Comparison of ENCODE assay signal across 25 cellular contexts in genomic region chr10:76010703-76011102, GRCh38.
DNase-seq lines count a peak whose midpoint lies in the region; ATAC-seq and TF ChIP-seq lines count a peak whose summit lies in the region.
"Had no signal": no experiment of that assay in that cellular context is flagged by ENCODE, and none has a peak within 500 bp of the region (broad histone marks: within the 10 kb centered on the region; RNA-seq: fewer than 3 reads in every experiment).

No MANE protein-coding gene starts in this region.

- peaks cover 3% of the 10 kb centered on the region for H3K9me3 Mint-ChIP-seq in neural progenitor cell
- H3K9me3 Mint-ChIP-seq: CD8-positive, alpha-beta T cell had no signal

- peak overlapping the region; percentile 13 for H3K27ac ChIP-seq in neural progenitor cell
- no peak overlapping the region for H3K27ac ChIP-seq in upper lobe of right lung
- no peak overlapping the region for H3K27ac ChIP-seq in PC-9
- H3K27ac ChIP-seq: 22Rv1; BLaER1 treated with 17β-estradiol and CSF1 and Interleukin-3, amounts not matched to agents 10 nM and 100 nM; KMS-11; SK-N-MC had no signal

- ATAC-seq in upper lobe of right lung, result no peak
- ATAC-seq: CD8-positive, alpha-beta T cell had no signal

- POLR2A ChIA-PET in PC-9 (lab: Charles Lee; ENCODE audit: unreplicated experiment), result no interaction called here

- no peak overlapping the region for H3K9ac ChIP-seq in neural progenitor cell
- H3K9ac ChIP-seq: BLaER1 treated with 17β-estradiol and CSF1 and Interleukin-3, amounts not matched to agents 10 nM and 100 nM; KMS-11 had no signal

- in situ Hi-C loops in astrocyte of the cerebellum (cut with HindIII; ENCODE audit: low sequenced_read_pairs), result no loop called here

- no peak overlapping the region for H3K4me3 ChIP-seq in astrocyte of the cerebellum (ENCODE audit: low read depth, low read length)
- H3K4me3 ChIP-seq in neural progenitor cell, result no peak overlapping the region
- H3K4me3 ChIP-seq in upper lobe of right lung, result no peak overlapping the region
- no peak overlapping the region for H3K4me3 ChIP-seq in PC-9
- H3K4me3 ChIP-seq: BLaER1 treated with 17β-estradiol and CSF1 and Interleukin-3, amounts not matched to agents 10 nM and 100 nM; SK-N-MC had no signal

- H3K27ac Mint-ChIP-seq in neural progenitor cell, result peak overlapping the region; percentile 2
- H3K27ac Mint-ChIP-seq: CD8-positive, alpha-beta T cell had no signal

- no peaks in the 10 kb centered on the region for H3K36me3 Mint-ChIP-seq in neural progenitor cell
- H3K36me3 Mint-ChIP-seq: CD8-positive, alpha-beta T cell had no signal

- H3K36me3 ChIP-seq in neural progenitor cell (no peaks in the 10 kb centered on the region), upper lobe of right lung (no peaks in the 10 kb centered on the region), PC-9 (ENCODE audit: low read depth) (no peaks in the 10 kb centered on the region)
- H3K36me3 ChIP-seq: BLaER1 treated with 17β-estradiol and CSF1 and Interleukin-3, amounts not matched to agents 10 nM and 100 nM had no signal

- no peak for TF ChIP-seq CTCF in astrocyte of the cerebellum (IDR thresholded peaks at IDR 0.05; ENCODE audit: low read depth, low read length, missing control alignments)
- TF ChIP-seq CTCF in neural progenitor cell (IDR thresholded peaks at IDR 0.05), result no peak
- TF ChIP-seq CTCF in upper lobe of right lung (IDR thresholded peaks at IDR 0.05), result no peak
- no peak for TF ChIP-seq CTCF in PC-9 (conservative IDR thresholded peaks at IDR 0.05)

- peak overlapping the region; percentile 71 for H3K4me3 Mint-ChIP-seq in neural progenitor cell
- H3K4me3 Mint-ChIP-seq: CD8-positive, alpha-beta T cell had no signal

- H3F3A ChIP-seq in neural progenitor cell (ENCODE audit: low read depth) (peaks cover 40% of the 10 kb centered on the region), PC-9 (ENCODE audit: insufficient read depth, low read depth) (no peaks in the 10 kb centered on the region)

- H4K20me1 ChIP-seq in neural progenitor cell (ENCODE audit: low read depth) (no peaks in the 10 kb centered on the region), PC-9 (ENCODE audit: insufficient read depth) (no peaks in the 10 kb centered on the region)
- H4K20me1 ChIP-seq: BLaER1 treated with 17β-estradiol and CSF1 and Interleukin-3, amounts not matched to agents 10 nM and 100 nM had no signal

- H3K27me3 ChIP-seq in neural progenitor cell (no peaks in the 10 kb centered on the region), upper lobe of right lung (no peaks in the 10 kb centered on the region), PC-9 (ENCODE audit: insufficient read depth, low read depth) (peaks cover 7% of the 10 kb centered on the region; the same call in 1 of the 2 replicates)
- H3K27me3 ChIP-seq: BLaER1 treated with 17β-estradiol and CSF1 and Interleukin-3, amounts not matched to agents 10 nM and 100 nM had no signal

- no peaks in the 10 kb centered on the region for H3K9me2 ChIP-seq in PC-9 (ENCODE audit: insufficient read depth)

- peaks cover 5% of the 10 kb centered on the region for H3K27me3 Mint-ChIP-seq in neural progenitor cell (ENCODE audit: insufficient read depth, low read depth)

- intact Hi-C loops in upper lobe of right lung (cut with DNase I), result no loop called here
- intact Hi-C loops in PC-9 (cut with micrococcal nuclease; ENCODE audit: unreplicated experiment), result no loop called here

- H3K9me3 ChIP-seq in neural progenitor cell (ENCODE audit: low read depth) (no peaks in the 10 kb centered on the region), upper lobe of right lung (no peaks in the 10 kb centered on the region), PC-9 (ENCODE audit: insufficient read depth, low read depth) (no peaks in the 10 kb centered on the region)
- H3K9me3 ChIP-seq: BLaER1 treated with 17β-estradiol and CSF1 and Interleukin-3, amounts not matched to agents 10 nM and 100 nM had no signal

- BruUV-seq in PC-9 (replicated peaks; lab: Mats Ljungman, UMichigan), result no TSS peak

- H3K4me2 ChIP-seq in neural progenitor cell (no peak overlapping the region), PC-9 (no peak overlapping the region)
- H3K4me2 ChIP-seq: BLaER1 treated with 17β-estradiol and CSF1 and Interleukin-3, amounts not matched to agents 10 nM and 100 nM; KMS-11 had no signal

- CTCF ChIA-PET in PC-9 (lab: Charles Lee), result no interaction called here

- peaks cover 75% of the 10 kb centered on the region for H3K4me1 Mint-ChIP-seq in neural progenitor cell

- no peak overlapping the region for H2AFZ ChIP-seq in neural progenitor cell (replicated peaks)
- H2AFZ ChIP-seq in PC-9, result no peak overlapping the region

- H3K4me1 ChIP-seq in neural progenitor cell (peaks cover 80% of the 10 kb centered on the region), upper lobe of right lung (no peaks in the 10 kb centered on the region), PC-9 (replicated peaks; ENCODE audit: insufficient read depth) (no peaks in the 10 kb centered on the region)
- H3K4me1 ChIP-seq: BLaER1 treated with 17β-estradiol and CSF1 and Interleukin-3, amounts not matched to agents 10 nM and 100 nM had no signal

- DNase-seq in A172 (ENCODE audit: low spot score) (peak; percentile 49), RPMI7951 (ENCODE audit: low read depth) (peak; percentile 4), astrocyte of the cerebellum (ENCODE audit: low read depth) (peak; percentile 70), neural progenitor cell (ENCODE audit: low spot score) (peak; percentile 56), upper lobe of right lung (no peak), PC-9 (no peak), occipital lobe (lab: John Stamatoyannopoulos, UW) (no peak), NCI-H1048 (lab: John Stamatoyannopoulos, UW) (no peak)
- DNase-seq: CD8-positive, alpha-beta T cell; DND-41; GOT3; IMR-90; MV-4-11; NCI-H1694; NCI-H2081; NCI-H2171; NCI-H345; NCI-H524; NCI-H774; NK-92 treated with Interleukin-12 subunit alpha and Interleukin-12 subunit beta, amount 100 ng/mL, for 24 hours; Right ventricle myocardium superior had no signal

- H3K79me2 ChIP-seq in neural progenitor cell (ENCODE audit: low read depth), result no peaks in the 10 kb centered on the region
- H3K79me2 ChIP-seq in PC-9 (ENCODE audit: low read depth), result no peaks in the 10 kb centered on the region

Comparison
In these comparisons a context has a peak if more than half of its experiments do, and no peak if none do; other contexts are left out.
1. DNase-seq: peak in A172 (single experiment), RPMI7951 (single experiment), astrocyte of the cerebellum (single experiment) and neural progenitor cell (single experiment); none in upper lobe of right lung (single experiment), PC-9 (0 of 2), occipital lobe (single experiment) and NCI-H1048 (single experiment).